13 cellular contexts compared by ENCODE assay signal in the genomic region with DNA sequence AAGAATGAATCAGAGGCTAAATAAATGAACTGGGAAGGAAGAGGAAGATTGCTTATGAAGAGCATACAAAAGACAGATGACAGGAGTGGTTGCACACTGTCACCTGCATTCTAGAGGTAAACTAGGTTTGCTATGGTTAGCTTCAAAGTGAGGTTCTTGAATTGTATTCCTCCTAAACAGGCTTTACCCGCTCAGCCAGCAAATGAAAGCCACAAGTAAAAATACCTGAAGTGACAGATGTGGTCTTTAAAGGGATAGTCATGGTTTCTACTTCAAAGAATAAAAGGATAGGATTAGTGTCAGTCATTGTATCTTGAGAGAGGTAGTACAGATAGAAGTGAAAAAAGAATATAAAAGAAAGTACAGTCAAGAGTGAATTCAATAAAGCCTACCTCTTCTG. TPM values are rescaled to one million over a fixed set of nuclear protein-coding genes. Genes with fewer than 3 reads are reported as not detected.
DNase-seq lines count a peak whose midpoint lies in the region; ATAC-seq and TF ChIP-seq lines count a peak whose summit lies in the region.
"Had no signal": no experiment of that assay in that cellular context is flagged by ENCODE, and none has a peak within 500 bp of the region (broad histone marks: within the 10 kb centered on the region; RNA-seq: fewer than 3 reads in every experiment).

No MANE protein-coding gene starts in this region.

- POLR2A ChIA-PET in PC-3 (lab: Charles Lee; ENCODE audit: unreplicated experiment): interaction anchor here (0.7 kb wide), 1 partner anchor 31 kb away, joined by 6 read pairs; no protein-coding TSS in a partner anchor

- no TSS peak for BruUV-seq in PC-3 (replicated peaks; lab: Mats Ljungman, UMichigan)

- H3K4me2 ChIP-seq in PC-3 (ENCODE audit: low read length): no peak overlapping the region
- H3K4me2 ChIP-seq: BLaER1 treated with 17β-estradiol and CSF1 and Interleukin-3, amounts not matched to agents 10 nM and 100 nM had no signal

- intact Hi-C loops in PC-3 (cut with micrococcal nuclease): no loop called here

- DNase-seq in ELF-1 (ENCODE audit: low read depth, low spot score) (peak; percentile 15), PC-3 (peak; percentile 33), D341Med (ENCODE audit: low spot score) (no peak), NCI-H748 treated with DMSO at 0.1 percent for 48 hours (lab: John Stamatoyannopoulos, UW) (no peak)
- DNase-seq: GDM1, pancreas, spleen had no signal

- no peaks in the 10 kb centered on the region for H3K9me2 ChIP-seq in PC-3 (replicated peaks; ENCODE audit: low read length)

- H3K27ac ChIP-seq in PC-3 (ENCODE audit: low read length): no peak overlapping the region
- H3K27ac ChIP-seq: BLaER1 treated with 17β-estradiol and CSF1 and Interleukin-3, amounts not matched to agents 10 nM and 100 nM; pancreas; thoracic aorta had no signal

- H3K79me2 ChIP-seq in PC-3 (ENCODE audit: low read length): no peaks in the 10 kb centered on the region

- no peaks in the 10 kb centered on the region for H3F3A ChIP-seq in PC-3 (ENCODE audit: low read length, unreplicated experiment)

- no peak overlapping the region for H3K9ac ChIP-seq in PC-3 (ENCODE audit: low read length)
- H3K9ac ChIP-seq: BLaER1 treated with 17β-estradiol and CSF1 and Interleukin-3, amounts not matched to agents 10 nM and 100 nM had no signal

- no peaks in the 10 kb centered on the region for H4K20me1 ChIP-seq in PC-3 (ENCODE audit: low read length)
- H4K20me1 ChIP-seq: BLaER1 treated with 17β-estradiol and CSF1 and Interleukin-3, amounts not matched to agents 10 nM and 100 nM had no signal

- ATAC-seq in GM21529 (IDR thresholded peaks at IDR 0.05; ENCODE audit: unreplicated experiment) (peak; percentile 55), PC-3 (peak; percentile 49; the same call in 1 of the 2 replicates), esophagus mucosa (peak; percentile 87), HG03354 (IDR thresholded peaks at IDR 0.05; ENCODE audit: poor library complexity, severe bottlenecking, unreplicated experiment) (no peak), HG02885 (IDR thresholded peaks at IDR 0.05; ENCODE audit: poor library complexity, unreplicated experiment) (no peak)
- ATAC-seq: pancreas had no signal

- H3K36me3 ChIP-seq in PC-3 (ENCODE audit: low read depth, low read length): no peaks in the 10 kb centered on the region
- H3K36me3 ChIP-seq: pancreas, thoracic aorta had no signal

- no peak overlapping the region for H2AFZ ChIP-seq in PC-3 (ENCODE audit: low read length)

- peaks cover 4% of the 10 kb centered on the region; the same call in 1 of the 2 replicates for H3K9me3 ChIP-seq in PC-3 (ENCODE audit: low read length)
- H3K9me3 ChIP-seq: pancreas, thoracic aorta had no signal

- no peak for TF ChIP-seq CTCF in PC-3 (conservative IDR thresholded peaks at IDR 0.05; ENCODE audit: low read depth, low read length)

- H3K4me3 ChIP-seq in PC-3 (ENCODE audit: low read length): no peak overlapping the region
- H3K4me3 ChIP-seq: BLaER1 treated with 17β-estradiol and CSF1 and Interleukin-3, amounts not matched to agents 10 nM and 100 nM; pancreas; spleen; thoracic aorta had no signal

- CTCF ChIA-PET in PC-3 (lab: Charles Lee): no interaction called here

- H3K4me1 ChIP-seq in PC-3 (ENCODE audit: insufficient read depth, low read length): no peaks in the 10 kb centered on the region
- H3K4me1 ChIP-seq: pancreas had no signal

- H3K27me3 ChIP-seq in PC-3 (ENCODE audit: low read length): no peaks in the 10 kb centered on the region
- H3K27me3 ChIP-seq: BLaER1 treated with 17β-estradiol and CSF1 and Interleukin-3, amounts not matched to agents 10 nM and 100 nM; pancreas; spleen had no signal

RNA-seq across cellular contexts. Expression of a gene that starts 32.4 kb away (rescaled TPM):
- 649 and 829 TPM in 2 replicates for total RNA-seq in PC-3 (2014; rRNA removed)
- 161 TPM for total RNA-seq in esophagus mucosa

Comparison
In these comparisons a context has a peak if more than half of its experiments do, and no peak if none do; other contexts are left out.
1. DNase-seq: peak in ELF-1 (single experiment) and PC-3 (single experiment); none in D341Med (single experiment) and NCI-H748 treated with DMSO at 0.1 percent for 48 hours (single experiment).
2. ATAC-seq: peak in GM21529 (single experiment), PC-3 (single experiment) and esophagus mucosa (single experiment); none in HG03354 (single experiment) and HG02885 (single experiment).